Comparison of ENCODE assay signal across 16 cellular contexts in genomic region chr10:110471566-110472139, GRCh38. TPM values are rescaled to one million over a fixed set of nuclear protein-coding genes. Genes with fewer than 3 reads are reported as not detected.
DNase-seq lines count a peak whose midpoint lies in the region; TF ChIP-seq lines count a peak whose summit lies in the region.
"Had no signal": no experiment of that assay in that cellular context is flagged by ENCODE, and none has a peak within 500 bp of the region (broad histone marks: within the 10 kb centered on the region; RNA-seq: fewer than 3 reads in every experiment).

No MANE protein-coding gene starts in this region.

- no peak overlapping the region for H3K4me3 Mint-ChIP-seq in HFFc6
- H3K4me3 Mint-ChIP-seq: activated CD4-positive, alpha-beta memory T cell treated with anti-CD3 and anti-CD28 coated beads for 36 hours; stimulated activated naive CD8-positive, alpha-beta T cell treated with anti-CD3 and anti-CD28 coated beads, Interleukin-15, amount 100 ng/mL, for 72 hours; T-cell had no signal

- no peak overlapping the region for H3K27ac Mint-ChIP-seq in HFFc6
- H3K27ac Mint-ChIP-seq: activated CD4-positive, alpha-beta memory T cell treated with anti-CD3 and anti-CD28 coated beads for 36 hours; T-cell had no signal

- H3K9me3 Mint-ChIP-seq in HFFc6: peaks cover 9% of the 10 kb centered on the region; the same call in 1 of the 2 replicates
- H3K9me3 Mint-ChIP-seq: stimulated activated naive CD8-positive, alpha-beta T cell treated with anti-CD3 and anti-CD28 coated beads, Interleukin-15, amount 100 ng/mL, for 72 hours; T-cell had no signal

- peak; percentile 71 for DNase-seq in AG08396 (ENCODE audit: low spot score)
- peak; percentile 54 for DNase-seq in HFFc6
- peak; percentile 62 to 71 for DNase-seq in cardiac fibroblast (ENCODE audit: low read depth in 2 of 2)
- DNase-seq in kidney glomerular epithelial cell (lab: John Stamatoyannopoulos, UW): peak; percentile 64
- DNase-seq in activated T-cell treated with anti-CD3 and anti-CD28 coated beads, Interleukin-2, amount 50 U/mL, for 48 hours: no peak
- no peak for DNase-seq in DMS53 (lab: John Stamatoyannopoulos, UW)
- DNase-seq in stimulated activated naive CD4-positive, alpha-beta T cell (lab: John Stamatoyannopoulos, UW): no peak
- no peak for DNase-seq in superior temporal gyrus (ENCODE audit: extremely low spot score)
- DNase-seq: activated CD4-positive, alpha-beta memory T cell treated with anti-CD3 and anti-CD28 coated beads for 36 hours; COR-L47; glutamatergic neuron; NCI-H2107; NCI-H774; RPMI8226; stimulated activated naive CD8-positive, alpha-beta T cell treated with anti-CD3 and anti-CD28 coated beads, Interleukin-15, amount 100 ng/mL, for 72 hours; T-cell had no signal

- TF ChIP-seq CTCF in HFFc6 (IDR thresholded peaks at IDR 0.05): no peak
- TF ChIP-seq CTCF in cardiac fibroblast (IDR thresholded peaks at IDR 0.05; ENCODE audit: low read depth, low read length): no peak

- H3K4me3 ChIP-seq in cardiac fibroblast (replicated peaks in 1 of 2; ENCODE audit: low read depth in 2 of 2, low read length in 2 of 2): no peak overlapping the region

- no peaks in the 10 kb centered on the region; the same call in 1 of the 2 replicates for H3K27me3 Mint-ChIP-seq in HFFc6 (ENCODE audit: insufficient read depth)
- H3K27me3 Mint-ChIP-seq: activated CD4-positive, alpha-beta memory T cell treated with anti-CD3 and anti-CD28 coated beads for 36 hours; stimulated activated naive CD8-positive, alpha-beta T cell treated with anti-CD3 and anti-CD28 coated beads, Interleukin-15, amount 100 ng/mL, for 72 hours; T-cell had no signal

- peaks cover 11% of the 10 kb centered on the region for H3K4me1 Mint-ChIP-seq in HFFc6 (ENCODE audit: low read depth)
- H3K4me1 Mint-ChIP-seq: stimulated activated naive CD8-positive, alpha-beta T cell treated with anti-CD3 and anti-CD28 coated beads, Interleukin-15, amount 100 ng/mL, for 72 hours; T-cell had no signal

- H3K36me3 Mint-ChIP-seq in HFFc6 (ENCODE audit: low read depth): peaks cover 8% of the 10 kb centered on the region; the same call in 1 of the 2 replicates
- H3K36me3 Mint-ChIP-seq: T-cell had no signal

RNA-seq across cellular contexts. Expression of gene DUSP5, which starts 26.1 kb away (rescaled TPM):
- 10 to 100 TPM; 31.9 to 58.2 (median 35.0) TPM for total RNA-seq in HFFc6 (2021; fragmentation: NEBNext Ultra II Directional; extraction: Animal tissue kit (Norgen Biotek cat#: 25700))

Comparison
In these comparisons a context has a peak if more than half of its experiments do, and no peak if none do; other contexts are left out.
1. DNase-seq: peak in AG08396 (single experiment), HFFc6 (single experiment), cardiac fibroblast (2 of 2) and kidney glomerular epithelial cell (single experiment); none in activated T-cell treated with anti-CD3 and anti-CD28 coated beads, Interleukin-2, amount 50 U/mL, for 48 hours (0 of 2), DMS53 (single experiment), stimulated activated naive CD4-positive, alpha-beta T cell (0 of 6) and superior temporal gyrus (single experiment).